ENCODE assay signal across 22 cellular contexts in the genomic region with DNA sequence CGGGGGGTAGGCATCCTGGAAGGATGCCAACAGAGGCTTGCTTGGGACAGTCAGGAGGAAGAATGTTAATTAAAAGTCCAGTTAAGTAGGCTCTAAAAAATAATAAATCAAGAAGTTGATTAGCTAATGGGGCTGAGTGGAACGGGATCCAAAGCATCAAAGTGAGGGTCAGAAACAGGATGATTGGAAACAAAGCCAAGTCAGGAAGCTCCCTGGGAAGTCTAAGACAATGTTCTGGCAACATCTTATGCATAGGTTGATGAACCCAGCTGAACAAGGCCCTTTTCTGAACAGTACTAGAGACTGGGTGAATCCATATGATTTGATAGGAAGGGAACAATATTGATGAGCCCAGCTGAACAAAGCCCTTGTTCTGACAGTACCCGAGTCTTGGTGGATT.
"Had no signal": no experiment of that assay in that cellular context is flagged by ENCODE, and none has a peak within 500 bp of the region (broad histone marks: within the 10 kb centered on the region; RNA-seq: fewer than 3 reads in every experiment).

No MANE protein-coding gene starts in this region.

- H3K27me3 Mint-ChIP-seq: dendritic cell treated with granulocyte-macrophage colony-stimulating factor and Interleukin-4, amounts not matched to agents 40 ng/mL and 50 ng/mL, for 4 days; stimulated activated naive CD8-positive, alpha-beta T cell treated with anti-CD3 and anti-CD28 coated beads, Interleukin-15, amount 100 ng/mL, for 72 hours had no signal

- H3K9ac ChIP-seq: neural progenitor cell had no signal

- H3K27ac Mint-ChIP-seq: activated CD4-positive, alpha-beta memory T cell treated with anti-CD3 and anti-CD28 coated beads, Interleukin-2, amount 10 ng/mL, durations not matched to agents 7 days and 5 days; activated CD4-positive, alpha-beta T cell treated with anti-CD3 and anti-CD28 coated beads, Interleukin-2, amount 10 ng/mL, durations not matched to agents 24 days and 14 days; activated naive CD4-positive, alpha-beta T cell treated with anti-CD3 and anti-CD28 coated beads, Interleukin-2, amount 10 ng/mL, durations not matched to agents 7 days and 5 days; activated T-cell treated with anti-CD3 and anti-CD28 coated beads, Interleukin-2, amount 50 U/mL, for 72 hours; dendritic cell treated with granulocyte-macrophage colony-stimulating factor and Interleukin-4, amounts not matched to agents 40 ng/mL and 50 ng/mL, for 4 days; naive thymus-derived CD4-positive, alpha-beta T cell; neural progenitor cell; stimulated activated effector memory CD8-positive, alpha-beta T cell treated with anti-CD3 and anti-CD28 coated beads, Interleukin-12 subunit alpha, Interleukin-12 subunit beta, amount 100 ng/mL, for 72 hours; stimulated activated naive CD8-positive, alpha-beta T cell treated with anti-CD3 and anti-CD28 coated beads, Interleukin-15, amount 100 ng/mL, for 72 hours had no signal

- H3K36me3 Mint-ChIP-seq: activated naive CD4-positive, alpha-beta T cell treated with anti-CD3 and anti-CD28 coated beads, Interleukin-2, amount 10 ng/mL, durations not matched to agents 7 days and 5 days; neural progenitor cell; stimulated activated effector memory CD8-positive, alpha-beta T cell treated with anti-CD3 and anti-CD28 coated beads, Interleukin-12 subunit alpha, Interleukin-12 subunit beta, amount 100 ng/mL, for 72 hours had no signal

- H3K4me1 ChIP-seq: body of pancreas, neural progenitor cell, tibial artery had no signal

- H3K9me3 ChIP-seq: body of pancreas had no signal

- H3K27me3 ChIP-seq: body of pancreas, neural progenitor cell, tibial artery had no signal

- H3K9me3 Mint-ChIP-seq: activated CD4-positive, alpha-beta memory T cell treated with anti-CD3 and anti-CD28 coated beads, Interleukin-2, amount 10 ng/mL, durations not matched to agents 7 days and 5 days; activated naive CD4-positive, alpha-beta T cell treated with anti-CD3 and anti-CD28 coated beads, Interleukin-2, amount 10 ng/mL, durations not matched to agents 7 days and 5 days had no signal

- H2AFZ ChIP-seq: neural progenitor cell had no signal

- ATAC-seq: activated CD4-positive, CD25-positive, alpha-beta regulatory T cell treated with anti-CD3 and anti-CD28 coated beads, Interleukin-2, amount 50 U/mL, for 24 hours; activated T-cell treated with anti-CD3 and anti-CD28 coated beads, Interleukin-2, amount 50 U/mL, for 72 hours; body of pancreas; esophagus mucosa; naive thymus-derived CD4-positive, alpha-beta T cell; stimulated activated effector memory CD8-positive, alpha-beta T cell treated with anti-CD3 and anti-CD28 coated beads, Interleukin-12 subunit alpha, Interleukin-12 subunit beta, amount 100 ng/mL, for 72 hours; stimulated activated naive CD8-positive, alpha-beta T cell treated with anti-CD3 and anti-CD28 coated beads, Interleukin-15, amount 100 ng/mL, for 72 hours had no signal

- H3K4me3 Mint-ChIP-seq: activated CD4-positive, alpha-beta memory T cell treated with anti-CD3 and anti-CD28 coated beads, Interleukin-2, amount 10 ng/mL, durations not matched to agents 7 days and 5 days; activated CD4-positive, alpha-beta T cell treated with anti-CD3 and anti-CD28 coated beads, Interleukin-2, amount 10 ng/mL, durations not matched to agents 24 days and 14 days; activated naive CD4-positive, alpha-beta T cell treated with anti-CD3 and anti-CD28 coated beads, Interleukin-2, amount 10 ng/mL, durations not matched to agents 7 days and 5 days; activated T-cell treated with anti-CD3 and anti-CD28 coated beads, Interleukin-2, amount 50 U/mL, for 72 hours; dendritic cell treated with granulocyte-macrophage colony-stimulating factor and Interleukin-4, amounts not matched to agents 40 ng/mL and 50 ng/mL, for 4 days; naive thymus-derived CD4-positive, alpha-beta T cell; neural progenitor cell; stimulated activated effector memory CD8-positive, alpha-beta T cell treated with anti-CD3 and anti-CD28 coated beads, Interleukin-12 subunit alpha, Interleukin-12 subunit beta, amount 100 ng/mL, for 72 hours; stimulated activated naive CD8-positive, alpha-beta T cell treated with anti-CD3 and anti-CD28 coated beads, Interleukin-15, amount 100 ng/mL, for 72 hours had no signal

- H3K36me3 ChIP-seq: neural progenitor cell, tibial artery had no signal

- H3K4me2 ChIP-seq: neural progenitor cell had no signal

- DNase-seq: activated CD4-positive, alpha-beta memory T cell treated with anti-CD3 and anti-CD28 coated beads, Interleukin-2, amount 10 ng/mL, durations not matched to agents 7 days and 5 days; activated CD4-positive, alpha-beta T cell treated with anti-CD3 and anti-CD28 coated beads, Interleukin-2, amount 10 ng/mL, durations not matched to agents 24 days and 14 days; activated effector memory CD4-positive, alpha-beta T cell treated with Interleukin-2 at 50 U/mL for 16 hours; activated naive CD4-positive, alpha-beta T cell treated with anti-CD3 and anti-CD28 coated beads, Interleukin-2, amount 10 ng/mL, durations not matched to agents 7 days and 5 days; activated T-cell treated with anti-CD3 and anti-CD28 coated beads, Interleukin-2, amount 50 U/mL, for 72 hours; body of pancreas; caudate nucleus; effector CD8-positive, alpha-beta T cell; foreskin melanocyte; mesendoderm; naive thymus-derived CD4-positive, alpha-beta T cell; retina; stimulated activated CD4-positive, alpha-beta T cell treated with anti-CD3 and anti-CD28 coated beads, Interleukin-1b, Interleukin-23, amount 100 ng/mL, for 48 hours; stimulated activated naive CD8-positive, alpha-beta T cell treated with anti-CD3 and anti-CD28 coated beads, Interleukin-15, amount 100 ng/mL, for 72 hours; tibial artery had no signal

- H3K4me3 ChIP-seq: body of pancreas, neural progenitor cell, SK-N-MC, tibial artery had no signal

- H3K27ac ChIP-seq: body of pancreas, neural progenitor cell, SK-N-MC, tibial artery, VCaP had no signal

- H3K4me1 Mint-ChIP-seq: activated CD4-positive, alpha-beta memory T cell treated with anti-CD3 and anti-CD28 coated beads, Interleukin-2, amount 10 ng/mL, durations not matched to agents 7 days and 5 days; activated CD4-positive, alpha-beta T cell treated with anti-CD3 and anti-CD28 coated beads, Interleukin-2, amount 10 ng/mL, durations not matched to agents 24 days and 14 days; activated naive CD4-positive, alpha-beta T cell treated with anti-CD3 and anti-CD28 coated beads, Interleukin-2, amount 10 ng/mL, durations not matched to agents 7 days and 5 days; naive thymus-derived CD4-positive, alpha-beta T cell; neural progenitor cell; stimulated activated effector memory CD8-positive, alpha-beta T cell treated with anti-CD3 and anti-CD28 coated beads, Interleukin-12 subunit alpha, Interleukin-12 subunit beta, amount 100 ng/mL, for 72 hours; stimulated activated naive CD8-positive, alpha-beta T cell treated with anti-CD3 and anti-CD28 coated beads, Interleukin-15, amount 100 ng/mL, for 72 hours had no signal
